ENCODE assay signal across 13 cellular contexts in the genomic region with DNA sequence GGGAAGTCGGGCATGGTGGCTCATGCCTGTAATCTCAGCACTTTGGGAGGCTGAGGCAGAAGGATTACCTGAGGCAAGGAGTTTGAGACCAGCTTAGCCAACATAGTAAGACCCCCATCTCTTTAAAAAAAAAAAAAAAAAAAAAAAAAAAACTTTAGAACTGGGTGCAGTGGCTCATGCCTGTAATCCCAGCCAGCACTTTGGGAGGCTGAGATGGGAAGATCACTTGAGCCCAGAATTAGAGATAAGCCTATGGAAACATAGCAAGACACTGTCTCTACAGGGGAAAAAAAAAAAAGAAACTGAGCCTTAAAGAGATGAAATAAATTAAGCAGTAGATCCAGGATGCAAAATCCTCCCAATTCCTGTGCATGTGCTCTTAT. TPM values are rescaled to one million over a fixed set of nuclear protein-coding genes. Genes with fewer than 3 reads are reported as not detected.
DNase-seq lines count a peak whose midpoint lies in the region; ATAC-seq and TF ChIP-seq lines count a peak whose summit lies in the region.
"Had no signal": no experiment of that assay in that cellular context is flagged by ENCODE, and none has a peak within 500 bp of the region (broad histone marks: within the 10 kb centered on the region; RNA-seq: fewer than 3 reads in every experiment).

No MANE protein-coding gene starts in this region.

- H4K20me1 ChIP-seq in BLaER1 treated with 17β-estradiol and CSF1 and Interleukin-3, amounts not matched to agents 10 nM and 100 nM, result peaks cover 9 to 29% (median 25%) of the 10 kb centered on the region in 11 experiments; a peak in 21 of 22 replicates
- H4K20me1 ChIP-seq in DOHH2 (ENCODE audit: control insufficient read depth, insufficient read depth, low read depth, low read length), result peaks cover 15% of the 10 kb centered on the region

- H3K9ac ChIP-seq in BLaER1 treated with 17β-estradiol and CSF1 and Interleukin-3, amounts not matched to agents 10 nM and 100 nM, result peak overlapping the region in 1 of 11 experiments; percentile 99; a peak in 1 of 22 replicates

- peaks cover 29 to 38% (median 32%) of the 10 kb centered on the region in 10 experiments for H3K4me1 ChIP-seq in BLaER1 treated with 17β-estradiol and CSF1 and Interleukin-3, amounts not matched to agents 10 nM and 100 nM
- peaks cover 28% of the 10 kb centered on the region for H3K4me1 ChIP-seq in DOHH2 (ENCODE audit: control insufficient read depth, low read length)

- CTCF ChIA-PET in activated CD8-positive, alpha-beta T cell treated with anti-CD3 and anti-CD28 coated beads, Interleukin-2, amount 10 ng/mL, durations not matched to agents 7 days and 5 days (lab: Charles Lee), result interaction anchor here (0.8 to 13.1 kb wide), 13 partner anchors 12 to 534 kb away, joined by 3 to 88 read pairs (median 7); a partner anchor contains a TSS

- H3K9me3 Mint-ChIP-seq in activated CD8-positive, alpha-beta T cell treated with anti-CD3 and anti-CD28 coated beads, Interleukin-2, amount 10 ng/mL, durations not matched to agents 7 days and 5 days (ENCODE audit: insufficient read depth), result no peaks in the 10 kb centered on the region
- H3K9me3 Mint-ChIP-seq in naive thymus-derived CD8-positive, alpha-beta T cell, result no peaks in the 10 kb centered on the region

- TF ChIP-seq CTCF in DOHH2 (IDR thresholded peaks at IDR 0.05; ENCODE audit: low read depth, low read length, poor library complexity, severe bottlenecking) (no peak), GM13977 (IDR thresholded peaks at IDR 0.05; ENCODE audit: extremely low read depth, insufficient read depth, missing control alignments) (no peak)

- peaks cover 1% of the 10 kb centered on the region for H3K27me3 Mint-ChIP-seq in activated CD8-positive, alpha-beta T cell treated with anti-CD3 and anti-CD28 coated beads, Interleukin-2, amount 10 ng/mL, durations not matched to agents 7 days and 5 days (ENCODE audit: low read depth)
- H3K27me3 Mint-ChIP-seq in naive thymus-derived CD8-positive, alpha-beta T cell, result no peaks in the 10 kb centered on the region

- no peak overlapping the region for H3K27ac ChIP-seq in BLaER1 treated with 17β-estradiol and CSF1 and Interleukin-3, amounts not matched to agents 10 nM and 100 nM
- H3K27ac ChIP-seq in DOHH2 (ENCODE audit: low read depth, low read length), result no peak overlapping the region

- H3K4me3 ChIP-seq in BLaER1 treated with 17β-estradiol and CSF1 and Interleukin-3, amounts not matched to agents 10 nM and 100 nM, result no peak overlapping the region
- peak overlapping the region; percentile 100 for H3K4me3 ChIP-seq in DOHH2 (ENCODE audit: low read length)

- peaks cover 13 to 24% (median 21%) of the 10 kb centered on the region in 11 experiments for H3K36me3 ChIP-seq in BLaER1 treated with 17β-estradiol and CSF1 and Interleukin-3, amounts not matched to agents 10 nM and 100 nM
- peaks cover 33% of the 10 kb centered on the region for H3K36me3 ChIP-seq in DOHH2 (ENCODE audit: control insufficient read depth, low read length)

- ATAC-seq in activated CD8-positive, alpha-beta T cell treated with anti-CD3 and anti-CD28 coated beads, Interleukin-2, amount 10 ng/mL, durations not matched to agents 7 days and 5 days, result no peak
- no peak for ATAC-seq in naive thymus-derived CD8-positive, alpha-beta T cell
- ATAC-seq: heart right ventricle, left cardiac atrium had no signal

- no peak for DNase-seq in activated CD8-positive, alpha-beta T cell treated with anti-CD3 and anti-CD28 coated beads, Interleukin-2, amount 10 ng/mL, durations not matched to agents 7 days and 5 days
- DNase-seq in naive thymus-derived CD8-positive, alpha-beta T cell, result no peak
- DNase-seq in HUDEP-2 (lab: John Stamatoyannopoulos, UW; ENCODE audit: unreplicated experiment in 76 of 76) (no peak), NCI-H2171 treated with DMSO at 0.1 percent for 48 hours (lab: John Stamatoyannopoulos, UW) (no peak), GM13977 (ENCODE audit: low spot score) (no peak), NCI-H345 (lab: John Stamatoyannopoulos, UW) (no peak)
- DNase-seq: activated CD4-positive, alpha-beta T cell treated with anti-CD3 and anti-CD28 coated beads for 48 hours; HCEC 1CT; heart right ventricle; left cardiac atrium; sigmoid colon had no signal

- H3K79me2 ChIP-seq in DOHH2 (ENCODE audit: control insufficient read depth, low read length), result peaks cover 44% of the 10 kb centered on the region

- H3K9me2 ChIP-seq in DOHH2 (replicated peaks; ENCODE audit: control insufficient read depth, low read length), result no peaks in the 10 kb centered on the region

- peaks cover 14% of the 10 kb centered on the region for H3F3A ChIP-seq in DOHH2 (ENCODE audit: control insufficient read depth, insufficient read depth)

- H3K27ac Mint-ChIP-seq in activated CD8-positive, alpha-beta T cell treated with anti-CD3 and anti-CD28 coated beads, Interleukin-2, amount 10 ng/mL, durations not matched to agents 7 days and 5 days, result peak overlapping the region; percentile 98
- peak overlapping the region; percentile 97 to 99 (median 98) for H3K27ac Mint-ChIP-seq in naive thymus-derived CD8-positive, alpha-beta T cell

- peak overlapping the region; percentile 74 to 91 (median 88); a peak in 21 of 22 replicates for H3K4me2 ChIP-seq in BLaER1 treated with 17β-estradiol and CSF1 and Interleukin-3, amounts not matched to agents 10 nM and 100 nM
- H3K4me2 ChIP-seq in DOHH2 (ENCODE audit: low read length), result peak overlapping the region; percentile 77

- POLR2A ChIA-PET in activated CD8-positive, alpha-beta T cell treated with anti-CD3 and anti-CD28 coated beads, Interleukin-2, amount 10 ng/mL, durations not matched to agents 7 days and 5 days (lab: Charles Lee), result interaction anchor here (1.1 to 4.5 kb wide), 10 partner anchors 14 to 1822 kb away, joined by 3 to 105 read pairs (median 16); a partner anchor contains a TSS
- POLR2A ChIA-PET in naive thymus-derived CD8-positive, alpha-beta T cell (lab: Charles Lee), result interaction anchor here (0.5 to 6.2 kb wide), 29 partner anchors 8 to 1681 kb away, joined by 3 to 236 read pairs (median 10); a partner anchor contains a TSS

- H3K9me3 ChIP-seq in BLaER1 treated with 17β-estradiol and CSF1 and Interleukin-3, amounts not matched to agents 10 nM and 100 nM (replicated peaks in 1 of 11), result no peaks in the 10 kb centered on the region
- H3K9me3 ChIP-seq in DOHH2 (ENCODE audit: control insufficient read depth, insufficient read depth, low read length), result no peaks in the 10 kb centered on the region
- H3K9me3 ChIP-seq: heart right ventricle, sigmoid colon had no signal

- H3K4me3 Mint-ChIP-seq in activated CD8-positive, alpha-beta T cell treated with anti-CD3 and anti-CD28 coated beads, Interleukin-2, amount 10 ng/mL, durations not matched to agents 7 days and 5 days, result peak overlapping the region; percentile 100
- H3K4me3 Mint-ChIP-seq in naive thymus-derived CD8-positive, alpha-beta T cell, result peak overlapping the region; percentile 93 to 100 (median 98)

- in situ Hi-C loops in GM13977 (cut with MboI; ENCODE audit: low pct_unique_long_range_greater_than_20kb, low sequenced_read_pairs, unreplicated experiment), result no loop called here

- peaks cover 38% of the 10 kb centered on the region for H3K36me3 Mint-ChIP-seq in activated CD8-positive, alpha-beta T cell treated with anti-CD3 and anti-CD28 coated beads, Interleukin-2, amount 10 ng/mL, durations not matched to agents 7 days and 5 days (ENCODE audit: low read depth)
- H3K36me3 Mint-ChIP-seq in naive thymus-derived CD8-positive, alpha-beta T cell, result peaks cover 0 to 18% (median 3%) of the 10 kb centered on the region in 3 donors

- no peaks in the 10 kb centered on the region for H3K27me3 ChIP-seq in BLaER1 treated with 17β-estradiol and CSF1 and Interleukin-3, amounts not matched to agents 10 nM and 100 nM
- peaks cover 6% of the 10 kb centered on the region for H3K27me3 ChIP-seq in DOHH2 (ENCODE audit: control insufficient read depth, low read length)
- H3K27me3 ChIP-seq: heart right ventricle, sigmoid colon had no signal

- H3K4me1 Mint-ChIP-seq in activated CD8-positive, alpha-beta T cell treated with anti-CD3 and anti-CD28 coated beads, Interleukin-2, amount 10 ng/mL, durations not matched to agents 7 days and 5 days (ENCODE audit: low read depth), result peaks cover 57% of the 10 kb centered on the region
- peaks cover 37 to 73% (median 63%) of the 10 kb centered on the region in 4 donors for H3K4me1 Mint-ChIP-seq in naive thymus-derived CD8-positive, alpha-beta T cell

RNA-seq across cellular contexts. Expression of a gene that starts 1.7 kb away (rescaled TPM):
- total RNA-seq in activated CD8-positive, alpha-beta T cell treated with anti-CD3 and anti-CD28 coated beads, Interleukin-2, amount 10 ng/mL, durations not matched to agents 7 days and 5 days, result 100 to 1,000 TPM; 316 to 323 TPM
- 100 to 1,000 TPM; 132 to 135 TPM for total RNA-seq in naive thymus-derived CD8-positive, alpha-beta T cell
- polyA plus RNA-seq in naive thymus-derived CD8-positive, alpha-beta T cell, result 100 to 1,000 TPM; 219 to 241 (median 241) TPM

RNA-seq across cellular contexts. Expression of a gene that starts 13.8 kb away (rescaled TPM):
- 1,000 to 10,000 TPM; 3,845 to 4,046 TPM for total RNA-seq in activated CD8-positive, alpha-beta T cell treated with anti-CD3 and anti-CD28 coated beads, Interleukin-2, amount 10 ng/mL, durations not matched to agents 7 days and 5 days
- 1,000 to 10,000 TPM; 5,098 to 5,261 TPM for total RNA-seq in naive thymus-derived CD8-positive, alpha-beta T cell
- polyA plus RNA-seq in naive thymus-derived CD8-positive, alpha-beta T cell, result over 10,000 TPM in 1 of 3 donors, 1,000 to 10,000 TPM in 2; 8,782 to 10,436 (median 9,902) TPM

RNA-seq across cellular contexts. Expression of a gene that starts 15.4 kb away (rescaled TPM):
- 10 to 100 TPM in 1 of 2 experiments, 1 to 10 TPM in 1; 9.1 to 10.6 TPM for total RNA-seq in activated CD8-positive, alpha-beta T cell treated with anti-CD3 and anti-CD28 coated beads, Interleukin-2, amount 10 ng/mL, durations not matched to agents 7 days and 5 days
- 10 to 100 TPM; 15.1 to 15.9 TPM for total RNA-seq in naive thymus-derived CD8-positive, alpha-beta T cell
- polyA plus RNA-seq in naive thymus-derived CD8-positive, alpha-beta T cell, result 1 to 10 TPM; 1.3 to 2.5 (median 1.8) TPM

RNA-seq across cellular contexts. Expression of a gene that starts 22.7 kb away (rescaled TPM):
- 1 to 10 TPM; 5.4 to 5.9 TPM for total RNA-seq in activated CD8-positive, alpha-beta T cell treated with anti-CD3 and anti-CD28 coated beads, Interleukin-2, amount 10 ng/mL, durations not matched to agents 7 days and 5 days
- total RNA-seq in naive thymus-derived CD8-positive, alpha-beta T cell, result 10 to 100 TPM; 22.7 to 26.0 TPM
- polyA plus RNA-seq in naive thymus-derived CD8-positive, alpha-beta T cell, result 1 to 10 TPM; 1.3 to 3.3 (median 1.7) TPM

RNA-seq across cellular contexts. Expression of a gene that starts 25.4 kb away (rescaled TPM):
- 100 to 1,000 TPM; 317 to 333 TPM for total RNA-seq in activated CD8-positive, alpha-beta T cell treated with anti-CD3 and anti-CD28 coated beads, Interleukin-2, amount 10 ng/mL, durations not matched to agents 7 days and 5 days
- 100 to 1,000 TPM; 257 to 270 TPM for total RNA-seq in naive thymus-derived CD8-positive, alpha-beta T cell
- 100 to 1,000 TPM; 354 to 433 (median 357) TPM for polyA plus RNA-seq in naive thymus-derived CD8-positive, alpha-beta T cell
